Comparison of ENCODE assay signal across 8 cellular contexts in the genomic region with DNA sequence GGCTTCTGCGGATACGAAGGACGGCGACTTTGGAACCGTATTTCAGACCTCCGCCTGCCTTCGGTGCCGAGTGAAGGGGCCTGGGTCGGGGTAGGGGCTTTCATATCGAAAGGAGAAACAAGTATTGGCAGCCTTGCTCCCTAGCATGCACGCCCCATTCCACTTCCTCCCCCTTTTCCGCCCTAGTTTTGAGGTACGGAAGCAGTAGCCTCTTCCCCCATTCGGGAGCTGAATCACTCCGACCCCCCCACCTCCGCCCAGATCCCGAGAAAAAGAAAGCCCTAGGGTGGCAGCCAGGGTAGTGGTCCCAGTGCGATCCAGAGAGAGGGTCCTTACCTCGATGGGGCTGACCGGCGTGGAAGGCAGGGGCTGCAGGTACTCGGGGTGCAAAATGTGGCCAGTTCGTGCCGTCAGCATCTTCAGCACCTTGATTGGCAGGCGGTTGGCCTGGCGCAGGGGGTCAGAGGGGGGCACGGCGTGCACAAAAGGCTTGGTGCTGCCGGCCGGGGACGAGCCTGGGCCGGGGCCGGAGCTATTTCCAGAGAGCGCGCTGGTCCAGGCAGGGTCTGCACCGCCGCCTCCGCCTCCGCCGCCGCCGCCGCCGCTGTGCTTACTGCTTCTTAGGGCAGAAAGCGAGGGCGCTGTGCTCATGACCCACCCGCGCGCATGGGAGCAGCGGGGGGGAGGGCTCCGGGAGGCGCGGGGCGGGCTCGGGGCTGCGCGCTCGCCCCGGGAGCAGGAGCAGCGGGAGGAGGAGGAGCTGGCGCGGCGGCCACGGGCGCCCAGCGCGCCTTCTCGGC. TPM values are rescaled to one million over a fixed set of nuclear protein-coding genes. Genes with fewer than 3 reads are reported as not detected.
A peak's percentile ranks its signal among the peaks of the same experiment; 100 is the strongest.
DNase-seq lines count a peak whose midpoint lies in the region; ATAC-seq, FAIRE-seq and TF ChIP-seq lines count a peak whose summit lies in the region.

No MANE protein-coding gene starts in this region.

- no peak overlapping the region; the same call in 1 of the 2 replicates for H2AFZ ChIP-seq in GM12878 (ENCODE audit: control insufficient read depth, low read depth, low read length)
- H2AFZ ChIP-seq in keratinocyte (ENCODE audit: control insufficient read depth, low read length): peak overlapping the region; percentile 78
- peak overlapping the region; percentile 92 for H2AFZ ChIP-seq in smooth muscle cell (ENCODE audit: low read depth)

- TF ChIP-seq EP300 in GM12878 (IDR thresholded peaks at IDR 0.05; ENCODE audit: borderline replicate concordance in 1 of 2, control insufficient read depth in 1 of 2, low read depth in 2 of 2, low read length in 2 of 2): no peak

- no peaks in the 10 kb centered on the region for H4K20me1 ChIP-seq in GM12878 (ENCODE audit: control insufficient read depth, insufficient read depth)
- no peaks in the 10 kb centered on the region for H4K20me1 ChIP-seq in keratinocyte (ENCODE audit: control insufficient read depth, extremely low read depth, insufficient read depth, low read length)
- peaks cover 30% of the 10 kb centered on the region for H4K20me1 ChIP-seq in smooth muscle cell (ENCODE audit: low read depth)

- RAD21 ChIA-PET in GM12878 (lab: Charles Lee; ENCODE audit: unreplicated experiment): interaction anchor here (0.7 to 3.9 kb wide), 27 partner anchors 9 to 903 kb away, joined by 3 to 38 read pairs (median 5); no protein-coding TSS in a partner anchor

- H3K4me3 ChIP-seq in H7 (ENCODE audit: insufficient read depth, low read depth, low read length) (peak overlapping the region; percentile 56), GM12878 (peak overlapping the region; percentile 55; the same call in 1 of the 2 replicates), keratinocyte (ENCODE audit: control insufficient read depth in 2 of 3, extremely low read depth in 1 of 3, insufficient read depth in 2 of 3, low read depth in 1 of 3, low read length in 3 of 3) (peak overlapping the region; percentile 93 to 97 (median 94)), smooth muscle cell (peak overlapping the region; percentile 95)

- dilution Hi-C loops in keratinocyte (cut with MboI; ENCODE audit: extremely low pct_ligation_motif_present, low sequenced_read_pairs): no loop called here

- no peak for TF ChIP-seq POLR2A in GM12878 (IDR thresholded peaks at IDR 0.05; ENCODE audit: low read depth, low read length)

- H3F3A ChIP-seq in smooth muscle cell (ENCODE audit: low read depth): peaks cover 3% of the 10 kb centered on the region

- no peak for FAIRE-seq in GM12878 (lab: Jason Lieb, UNC)
- no peak for FAIRE-seq in keratinocyte (lab: Jason Lieb, UNC)

- H3K9ac ChIP-seq in GM12878 (ENCODE audit: control insufficient read depth, insufficient read depth, low read length): no peak overlapping the region
- H3K9ac ChIP-seq in keratinocyte (ENCODE audit: control insufficient read depth, extremely low read depth, insufficient read depth, low read length): peak overlapping the region; percentile 85
- H3K9ac ChIP-seq in smooth muscle cell (ENCODE audit: low read depth): peak overlapping the region; percentile 67

- POLR2A ChIA-PET in GM12878 (lab: Charles Lee): interaction anchor here (0.8 to 1.5 kb wide), 7 partner anchors 8 to 686 kb away, joined by 3 to 5 read pairs (median 3); no protein-coding TSS in a partner anchor

- TF ChIP-seq CTCF in GM12878 (IDR thresholded peaks at IDR 0.05 in 2 of 3, conservative IDR thresholded peaks at IDR 0.05 in 1 of 3; ENCODE audit: control insufficient read depth in 2 of 3, extremely low read depth in 1 of 3, insufficient read depth in 1 of 3, low read depth in 3 of 3, low read length in 3 of 3): no peak
- no peak for TF ChIP-seq CTCF in keratinocyte (optimal IDR thresholded peaks at IDR 0.05 in 1 of 3, IDR thresholded peaks at IDR 0.05 in 1 of 3, conservative IDR thresholded peaks at IDR 0.05 in 1 of 3; ENCODE audit: extremely low read depth in 1 of 3, insufficient read depth in 2 of 3, low read length in 3 of 3)
- TF ChIP-seq CTCF in smooth muscle cell (IDR thresholded peaks at IDR 0.05; ENCODE audit: borderline replicate concordance, insufficient read depth, poor library complexity, severe bottlenecking): no peak

- intact Hi-C loops in GM12878 (cut with micrococcal nuclease; ENCODE audit: unreplicated experiment): loop anchor here (2.0 to 10.0 kb wide), 6 partner anchors 141 to 904 kb away; no protein-coding TSS in a partner anchor

- SMC1A ChIA-PET in GM12878 (lab: Charles Lee; ENCODE audit: uncharacterized antibody, unreplicated experiment): interaction anchor here (0.6 to 4.3 kb wide), 25 partner anchors 30 to 1145 kb away, joined by 3 to 19 read pairs (median 4); partner anchors contain the start of gene LRMDA

- DNase-seq in NCI-H82 (lab: John Stamatoyannopoulos, UW) (peak; percentile 60), NCI-H82 treated with DMSO at 0.1 percent for 48 hours (lab: John Stamatoyannopoulos, UW; ENCODE audit: unreplicated experiment) (no peak), H7 (peak; percentile 78), NCI-H146 (lab: John Stamatoyannopoulos, UW) (peak; percentile 77), GM12878 (ENCODE audit: low read depth, low spot score) (no peak), keratinocyte (ENCODE audit: low read depth, low spot score) (no peak), smooth muscle cell (lab: John Stamatoyannopoulos, UW; ENCODE audit: unreplicated experiment) (peak; percentile 80), NCI-H1048 (lab: John Stamatoyannopoulos, UW) (no peak)

- H3K9me1 ChIP-seq in keratinocyte (ENCODE audit: control insufficient read depth, extremely low read depth, insufficient read depth, low read length): no peaks in the 10 kb centered on the region

- H3K27me3 ChIP-seq in H7 (ENCODE audit: control insufficient read depth, insufficient read depth, low read length): peaks cover 92% of the 10 kb centered on the region
- H3K27me3 ChIP-seq in GM12878 (replicated peaks in 1 of 2; ENCODE audit: control insufficient read depth in 2 of 2, insufficient read depth in 2 of 2, low read length in 1 of 2): peaks cover 7 to 10% of the 10 kb centered on the region in 2 experiments
- no peaks in the 10 kb centered on the region for H3K27me3 ChIP-seq in keratinocyte (ENCODE audit: control insufficient read depth, extremely low read depth, insufficient read depth, low read length)
- no peaks in the 10 kb centered on the region for H3K27me3 ChIP-seq in smooth muscle cell (ENCODE audit: low read depth)

- H3K4me1 ChIP-seq in GM12878 (ENCODE audit: control insufficient read depth, insufficient read depth, low read length): no peaks in the 10 kb centered on the region; the same call in 1 of the 2 replicates
- H3K4me1 ChIP-seq in keratinocyte (ENCODE audit: control insufficient read depth, extremely low read depth, insufficient read depth, low read length): peaks cover 27% of the 10 kb centered on the region
- H3K4me1 ChIP-seq in smooth muscle cell (ENCODE audit: low read depth): peaks cover 18% of the 10 kb centered on the region

- 2% methylated on average over 64 of the region's 68 CpGs for WGBS in GM12878 (ENCODE audit: insufficient coverage, insufficient replicate concordance, low lambda C conversion rate, missing lambda C conversion rate)
- under 1% methylated on average over 43 of the region's 68 CpGs for WGBS in smooth muscle cell (ENCODE audit: low lambda C conversion rate)

- in situ Hi-C loops in GM12878 (cut with MboI): no loop called here

- no TSS peak for BruUV-seq in GM12878 (replicated peaks; lab: Mats Ljungman, UMichigan)

- TF ChIP-seq RAD21 in GM12878 (IDR thresholded peaks at IDR 0.05; ENCODE audit: insufficient read depth, low read depth, low read length): no peak

- peak; percentile 22 for ATAC-seq in GM12878

- H3K4me2 ChIP-seq in GM12878 (ENCODE audit: control insufficient read depth, insufficient read depth): peak overlapping the region; percentile 82
- peak overlapping the region; percentile 80 for H3K4me2 ChIP-seq in keratinocyte (ENCODE audit: control insufficient read depth, extremely low read depth, insufficient read depth, low read depth, low read length)
- peak overlapping the region; percentile 97 for H3K4me2 ChIP-seq in smooth muscle cell

- no peak overlapping the region for H3K27ac ChIP-seq in GM12878 (ENCODE audit: control insufficient read depth, insufficient read depth)
- peak overlapping the region; percentile 82 for H3K27ac ChIP-seq in keratinocyte (ENCODE audit: control insufficient read depth, insufficient read depth, low read length)
- H3K27ac ChIP-seq in smooth muscle cell (ENCODE audit: low read depth): peak overlapping the region; percentile 75

- H3K36me3 ChIP-seq in H7 (replicated peaks; ENCODE audit: control insufficient read depth, insufficient read depth, low read length) (no peaks in the 10 kb centered on the region), GM12878 (ENCODE audit: control insufficient read depth in 2 of 2, insufficient read depth in 2 of 2, low read length in 1 of 2) (no peaks in the 10 kb centered on the region), keratinocyte (ENCODE audit: control insufficient read depth in 2 of 2, extremely low read depth in 1 of 2, insufficient read depth in 2 of 2, low read length in 2 of 2) (no peaks in the 10 kb centered on the region), smooth muscle cell (ENCODE audit: low read depth) (no peaks in the 10 kb centered on the region)

- CTCF ChIA-PET in GM12878 (lab: Yijun Ruan, JAX): interaction anchor here (0.9 to 5.7 kb wide), 17 partner anchors 13 to 905 kb away, joined by 3 to 38 read pairs (median 4); no protein-coding TSS in a partner anchor

- H3K79me2 ChIP-seq in GM12878 (ENCODE audit: control insufficient read depth, insufficient read depth, low read length) (no peaks in the 10 kb centered on the region), keratinocyte (ENCODE audit: control insufficient read depth, insufficient read depth, low read length) (peaks cover 30% of the 10 kb centered on the region), smooth muscle cell (ENCODE audit: low read depth) (peaks cover 50% of the 10 kb centered on the region)

- H3K9me3 ChIP-seq in GM12878 (replicated peaks; ENCODE audit: control insufficient read depth, insufficient read depth, low read length) (no peaks in the 10 kb centered on the region; the same call in 2 of the 3 replicates), keratinocyte (ENCODE audit: control insufficient read depth, low read depth, low read length) (no peaks in the 10 kb centered on the region), smooth muscle cell (replicated peaks; ENCODE audit: low read depth) (no peaks in the 10 kb centered on the region)

RNA-seq across cellular contexts. Expression of gene ZNF503, which starts 0.6 kb away (rescaled TPM):
- total RNA-seq in H7 (2014; rRNA removed; shearing (Covaris generic)): 0.03 and 0.37 TPM in 2 replicates
- not detected in 2 replicates for total RNA-seq in GM12878 (2013; cell fraction: nucleolus; rRNA removed)
- total RNA-seq in GM12878 (2014; rRNA removed) (0.11 TPM in 1 of 2 replicates, not detected in the other), GM12878 (2014; rRNA removed; fragmentation: Illumina TruSeq; extraction: Trizol) (0.09 TPM in 1 of 2 replicates, not detected in the other), GM12878 (2021) (0.85 and 1.1 TPM in 2 replicates), smooth muscle cell (5.2 and 11.8 TPM in 2 replicates)
- not detected for polyA plus RNA-seq in GM12878 (2011; ENCODE audit: low read depth)
- polyA plus RNA-seq in GM12878 (2011; rRNA removed) (0.04 and 0.10 TPM in 2 replicates), GM12878 (2014; fragmentation: Illumina TruSeq; extraction: Trizol) (0.07 TPM in 1 of 2 replicates, not detected in the other), GM12878 (2014; fragmentation: Nextera tagmentation; extraction: Ambion mirVana) (under 1 TPM; 0.05 to 0.11 TPM), GM12878 (2014; rRNA removed) (0.27 and 0.42 TPM in 2 replicates), GM12878 (2016; fragmentation: Nextera tagmentation; extraction: Ambion mirVana) (under 1 TPM; 0.17 to 0.26 TPM), keratinocyte (1.5 to 3.1 TPM (median 2.8 TPM) in 3 replicates), smooth muscle cell (6.8 and 8.4 TPM in 2 replicates)
- 0.09 and 0.17 TPM in 2 replicates for polyA plus RNA-seq in GM12878 (2011; cell fraction: cytosol; rRNA removed)
- 0.30 and 0.50 TPM in 2 replicates for polyA plus RNA-seq in GM12878 (2011; cell fraction: nucleus; rRNA removed)
- polyA plus RNA-seq in GM12878 (2012): 0.24 and 0.32 TPM in 2 replicates
- polyA minus RNA-seq in GM12878 (2011; rRNA and poly(A)+ RNA removed): 0.05 TPM in 1 of 2 replicates, not detected in the other
- not detected in 2 replicates for polyA minus RNA-seq in GM12878 (2011; cell fraction: cytosol; rRNA and poly(A)+ RNA removed)
- polyA minus RNA-seq in GM12878 (2011; cell fraction: nucleus; rRNA and poly(A)+ RNA removed): 0.36 and 0.48 TPM in 2 replicates
- 5.3 TPM for polyA plus RNA-seq in keratinocyte (2011; ENCODE audit: low read depth)
- polyA plus RNA-seq in keratinocyte (2011; cell fraction: cytosol; rRNA removed): 1.6 and 3.4 TPM in 2 replicates
- polyA plus RNA-seq in keratinocyte (2011; cell fraction: nucleus; rRNA removed): 7.3 and 10.0 TPM in 2 replicates
- polyA plus RNA-seq in keratinocyte (2012; ENCODE audit: low replicate concordance): 8.2 and 11.6 TPM in 2 replicates
- 0.32 to 1.7 TPM (median 1.3 TPM) in 3 replicates for polyA minus RNA-seq in keratinocyte
- polyA minus RNA-seq in keratinocyte (2011; cell fraction: cytosol; rRNA and poly(A)+ RNA removed): 18.0 TPM
- polyA minus RNA-seq in keratinocyte (2011; cell fraction: nucleus; rRNA and poly(A)+ RNA removed): 13.2 and 16.4 TPM in 2 replicates

RNA-seq across cellular contexts. Expression of gene LRMDA, which starts 30.5 kb away (rescaled TPM):
- total RNA-seq in H7 (2014; rRNA removed; shearing (Covaris generic)): not detected in 2 replicates
- not detected in 2 replicates for total RNA-seq in GM12878 (2013; cell fraction: nucleolus; rRNA removed)
- total RNA-seq in GM12878 (2014; rRNA removed): 1.3 TPM in 1 of 2 replicates, not detected in the other
- 0.45 and 0.83 TPM in 2 replicates for total RNA-seq in GM12878 (2014; rRNA removed; fragmentation: Illumina TruSeq; extraction: Trizol)
- total RNA-seq in GM12878 (2021): not detected in 2 replicates
- polyA plus RNA-seq in GM12878 (2011; ENCODE audit: low read depth): not detected
- 0.54 TPM in 1 of 2 replicates, not detected in the other for polyA plus RNA-seq in GM12878 (2011; rRNA removed)
- polyA plus RNA-seq in GM12878 (2011; cell fraction: cytosol; rRNA removed): 0.07 and 0.10 TPM in 2 replicates
- polyA plus RNA-seq in GM12878 (2011; cell fraction: nucleus; rRNA removed): not detected in 2 replicates
- polyA plus RNA-seq in GM12878 (2012): 0.31 and 1.7 TPM in 2 replicates
- 0.26 and 0.87 TPM in 2 replicates for polyA plus RNA-seq in GM12878 (2014; fragmentation: Illumina TruSeq; extraction: Trizol)
- polyA plus RNA-seq in GM12878 (2014; fragmentation: Nextera tagmentation; extraction: Ambion mirVana): under 1 TPM in 1 of 2 experiments, not detected in 1; 0.07 TPM
- 0.13 and 0.22 TPM in 2 replicates for polyA plus RNA-seq in GM12878 (2014; rRNA removed)
- under 1 TPM in 1 of 2 experiments, not detected in 1; 0.32 TPM for polyA plus RNA-seq in GM12878 (2016; fragmentation: Nextera tagmentation; extraction: Ambion mirVana)
- 0.15 and 0.22 TPM in 2 replicates for polyA minus RNA-seq in GM12878 (2011; rRNA and poly(A)+ RNA removed)
- not detected in 2 replicates for polyA minus RNA-seq in GM12878 (2011; cell fraction: cytosol; rRNA and poly(A)+ RNA removed)
- polyA minus RNA-seq in GM12878 (2011; cell fraction: nucleus; rRNA and poly(A)+ RNA removed): 0.48 TPM in 2 replicates
- 0.46 TPM in 1 of 3 replicates, not detected in the others for polyA plus RNA-seq in keratinocyte
- not detected for polyA plus RNA-seq in keratinocyte (2011; ENCODE audit: low read depth)
- 0.32 TPM in 1 of 2 replicates, not detected in the other for polyA plus RNA-seq in keratinocyte (2011; cell fraction: cytosol; rRNA removed)
- 0.60 TPM in 1 of 2 replicates, not detected in the other for polyA plus RNA-seq in keratinocyte (2011; cell fraction: nucleus; rRNA removed)
- not detected in 2 replicates for polyA plus RNA-seq in keratinocyte (2012; ENCODE audit: low replicate concordance)
- polyA minus RNA-seq in keratinocyte: 1.0 TPM in 1 of 3 replicates, not detected in the others
- not detected for polyA minus RNA-seq in keratinocyte (2011; cell fraction: cytosol; rRNA and poly(A)+ RNA removed)
- polyA minus RNA-seq in keratinocyte (2011; cell fraction: nucleus; rRNA and poly(A)+ RNA removed): 2.6 TPM in 1 of 2 replicates, not detected in the other
- 1.5 and 87.4 TPM in 2 replicates for total RNA-seq in smooth muscle cell
- 1.6 and 2.0 TPM in 2 replicates for polyA plus RNA-seq in smooth muscle cell

Comparison
In these comparisons a context has a peak if more than half of its experiments do, and no peak if none do; other contexts are left out.
1. DNase-seq: peak in NCI-H82 (single experiment), H7 (single experiment), NCI-H146 (single experiment) and smooth muscle cell (single experiment); none in NCI-H82 treated with DMSO at 0.1 percent for 48 hours (single experiment), GM12878 (single experiment), keratinocyte (single experiment) and NCI-H1048 (single experiment).
2. Peak in every context shown above with its lines, with median percentiles within 50 percentile points of each other: H3K4me3 ChIP-seq and H3K4me2 ChIP-seq.